In the genomic region with DNA sequence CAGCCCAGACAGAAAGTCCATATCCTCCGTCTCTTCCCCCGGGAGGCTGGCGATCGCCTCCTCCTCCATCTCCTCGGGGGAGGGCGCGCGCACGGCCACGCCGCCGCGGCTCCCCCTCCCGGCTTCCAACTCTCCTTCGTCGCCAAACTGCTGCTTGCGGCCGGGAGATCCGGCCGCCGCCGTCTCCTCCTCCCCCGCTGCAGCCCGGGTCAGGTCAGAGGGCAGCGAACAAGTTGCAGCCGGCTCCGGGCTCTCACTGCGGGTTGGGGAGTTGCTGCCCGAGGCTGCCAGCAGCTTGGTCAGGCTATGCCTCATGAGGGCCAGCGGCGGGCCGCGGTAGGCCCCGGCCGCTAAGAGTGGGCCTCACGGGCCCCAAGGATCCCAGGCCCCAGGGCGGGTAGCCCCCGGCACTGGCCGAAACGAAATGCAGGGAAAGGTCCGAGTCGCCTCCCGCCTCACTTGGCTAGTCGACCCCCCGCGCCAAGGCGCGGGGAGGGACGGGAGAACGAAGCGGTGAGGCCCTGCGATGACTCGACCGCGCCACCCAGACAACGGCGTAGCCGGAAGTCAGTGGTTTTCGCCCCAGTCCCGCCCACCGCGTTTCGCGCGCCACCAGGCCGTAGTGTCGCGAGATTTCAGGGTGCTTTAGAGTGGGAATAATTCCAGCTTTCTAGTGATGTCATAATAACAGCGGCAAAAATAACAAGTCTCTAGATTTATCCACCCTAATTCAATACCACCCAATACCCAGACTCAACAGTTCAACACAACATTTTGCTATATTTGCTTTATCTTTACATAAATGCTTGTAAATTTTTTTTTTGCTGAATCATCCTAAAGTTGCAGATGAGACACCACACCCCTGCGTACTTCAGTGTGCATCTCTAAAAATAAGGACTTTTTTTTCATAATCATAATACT, we compare ENCODE assay signal across 8 cellular contexts. TPM values are rescaled to one million over a fixed set of nuclear protein-coding genes. Genes with fewer than 3 reads are reported as not detected.
DNase-seq lines count a peak whose midpoint lies in the region; ATAC-seq, FAIRE-seq and TF ChIP-seq lines count a peak whose summit lies in the region.

A gene with protein sequence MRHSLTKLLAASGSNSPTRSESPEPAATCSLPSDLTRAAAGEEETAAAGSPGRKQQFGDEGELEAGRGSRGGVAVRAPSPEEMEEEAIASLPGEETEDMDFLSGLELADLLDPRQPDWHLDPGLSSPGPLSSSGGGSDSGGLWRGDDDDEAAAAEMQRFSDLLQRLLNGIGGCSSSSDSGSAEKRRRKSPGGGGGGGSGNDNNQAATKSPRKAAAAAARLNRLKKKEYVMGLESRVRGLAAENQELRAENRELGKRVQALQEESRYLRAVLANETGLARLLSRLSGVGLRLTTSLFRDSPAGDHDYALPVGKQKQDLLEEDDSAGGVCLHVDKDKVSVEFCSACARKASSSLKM (minus strand): TSS at position 569 of the 921 bp plus-strand sequence. CDS start 254 bp downstream, at position 315.

- H3K14ac ChIP-seq in H1 (ENCODE audit: insufficient read length) (no peak within 1 kb of the TSS), mesenchymal stem cell (ENCODE audit: low read length in 2 of 2) (peak within 1 kb of the TSS; percentile 93 to 99)

- H3K79me2 ChIP-seq in H1 (ENCODE audit: control insufficient read depth in 1 of 2, insufficient read depth in 2 of 2, low read length in 2 of 2): peaks cover 21 to 50% of the 10 kb centered on the region in 2 experiments

- H2BK15ac ChIP-seq in H1 (ENCODE audit: low read length) (no peak within 1 kb of the TSS), mesenchymal stem cell (ENCODE audit: low read depth, poor library complexity, severe bottlenecking) (peak within 1 kb of the TSS; percentile 52)

- TF ChIP-seq CTCF in H1 (IDR thresholded peaks at IDR 0.05; ENCODE audit: control extremely low read depth in 1 of 3, insufficient read depth in 1 of 3, low read depth in 1 of 3, low read length in 3 of 3): no peak

- peak within 1 kb of the TSS; percentile 95; the same call in 1 of the 2 replicates for H2AFZ ChIP-seq in H1 (ENCODE audit: low read length)
- H2AFZ ChIP-seq in mesenchymal stem cell (ENCODE audit: low read depth, low read length): peak within 1 kb of the TSS; percentile 88

- H2BK120ac ChIP-seq in H1 (replicated peaks; ENCODE audit: low read depth, low read length) (no peak within 1 kb of the TSS), mesenchymal stem cell (ENCODE audit: low read depth, low read length) (peak within 1 kb of the TSS; percentile 89)

- POLR2A ChIA-PET in H1 (lab: Charles Lee; ENCODE audit: partially characterized antibody): interaction anchor here (0.8 to 9.9 kb wide), 19 partner anchors 8 to 630 kb away, joined by 3 to 105 read pairs (median 4); a partner anchor contains a TSS

- peaks cover 3% of the 10 kb centered on the region; the same call in 1 of the 2 replicates for H3K23me2 ChIP-seq in H1 (ENCODE audit: low read depth, low read length)

- peak; percentile 96 for DNase-seq in COLO829 (ENCODE audit: low spot score)
- DNase-seq in HTR-8/SVneo (ENCODE audit: insufficient read length, low spot score): peak; percentile 96
- DNase-seq in NOMO-1 treated with dmso at 0.1 percent for 144 hours (lab: John Stamatoyannopoulos, UW; ENCODE audit: unreplicated experiment): peak; percentile 93
- DNase-seq in activated CD8-positive, alpha-beta memory T cell treated with anti-CD3 and anti-CD28 coated beads for 48 hours (ENCODE audit: low read depth in 2 of 3, low spot score in 2 of 3): peak; percentile 85 to 97 (median 89)
- peak; percentile 69 to 95 for DNase-seq in H1 (ENCODE audit: low read depth in 1 of 2, low spot score in 2 of 2)
- peak; percentile 95 for DNase-seq in mesenchymal stem cell
- DNase-seq in stimulated activated CD8-positive, alpha-beta memory T cell treated with anti-CD3 and anti-CD28 coated beads, Interleukin-12 subunit alpha, Interleukin-12 subunit beta, amount 100 ng/mL, for 4 hours (ENCODE audit: low read depth): peak; percentile 90

- peak within 1 kb of the TSS; percentile 95 to 97 (median 96) for H3K9ac ChIP-seq in H1 (replicated peaks in 1 of 4; ENCODE audit: extremely low read depth in 1 of 4, low read depth in 3 of 4, low read length in 3 of 4)
- peak within 1 kb of the TSS; percentile 99 for H3K9ac ChIP-seq in mesenchymal stem cell (ENCODE audit: low read length)

- H2AK5ac ChIP-seq in H1 (ENCODE audit: low read depth, low read length): no peak within 1 kb of the TSS
- peak within 1 kb of the TSS; percentile 61 for H2AK5ac ChIP-seq in mesenchymal stem cell (ENCODE audit: low read length, severe bottlenecking)

- no peak within 1 kb of the TSS for H2BK20ac ChIP-seq in H1 (ENCODE audit: low read length)

- H3K18ac ChIP-seq in H1 (ENCODE audit: extremely low read depth, low read length) (peak within 1 kb of the TSS; percentile 89), mesenchymal stem cell (ENCODE audit: low read depth in 1 of 2, low read length in 2 of 2) (peak within 1 kb of the TSS; percentile 50 to 67)

- H3K79me1 ChIP-seq in H1 (ENCODE audit: low read depth, low read length): no peaks in the 10 kb centered on the region
- no peaks in the 10 kb centered on the region for H3K79me1 ChIP-seq in mesenchymal stem cell (replicated peaks; ENCODE audit: low read length, poor library complexity, severe bottlenecking)

- H4K20me1 ChIP-seq in H1 (replicated peaks in 1 of 2; ENCODE audit: control insufficient read depth in 1 of 2, insufficient read depth in 2 of 2, low read length in 2 of 2): peaks cover 15 to 20% of the 10 kb centered on the region in 2 experiments

- FAIRE-seq in HTR-8/SVneo (lab: Jason Lieb, UNC) (peak; percentile 95), H1 (lab: Jason Lieb, UNC) (peak; percentile 7)

- H3K9me3 ChIP-seq in H1 (ENCODE audit: insufficient read depth in 2 of 2, low read depth in 1 of 2, low read length in 1 of 2) (no peaks in the 10 kb centered on the region), mesenchymal stem cell (ENCODE audit: control insufficient read depth, low read length) (no peaks in the 10 kb centered on the region)

- H3K56ac ChIP-seq in H1 (replicated peaks; ENCODE audit: insufficient read length, low read depth, low read length): peak within 1 kb of the TSS; percentile 87

- H3K23ac ChIP-seq in H1 (ENCODE audit: insufficient read length) (no peak within 1 kb of the TSS), mesenchymal stem cell (ENCODE audit: low read length in 2 of 2) (peak within 1 kb of the TSS; percentile 95 to 99)

- H3K4ac ChIP-seq in H1 (replicated peaks; ENCODE audit: insufficient read length, low read depth, low read length) (no peak within 1 kb of the TSS), mesenchymal stem cell (ENCODE audit: low read depth in 1 of 2, low read length in 2 of 2) (peak within 1 kb of the TSS; percentile 45 to 91)

- H3K4me2 ChIP-seq in H1 (ENCODE audit: insufficient read depth in 1 of 2, low read depth in 2 of 2, low read length in 2 of 2) (peak within 1 kb of the TSS; percentile 74 to 97), mesenchymal stem cell (ENCODE audit: low read length, poor library complexity, severe bottlenecking) (peak within 1 kb of the TSS; percentile 45)

- H2BK12ac ChIP-seq in H1 (ENCODE audit: low read depth, low read length) (no peak within 1 kb of the TSS), mesenchymal stem cell (ENCODE audit: low read length in 2 of 2) (no peak within 1 kb of the TSS)

- H3K4me3 ChIP-seq in H1 (ENCODE audit: extremely low read depth in 1 of 4, insufficient read depth in 2 of 4, low read depth in 3 of 4, low read length in 4 of 4): peak within 1 kb of the TSS; percentile 81 to 98 (median 92)
- H3K4me3 ChIP-seq in mesenchymal stem cell (ENCODE audit: insufficient read depth in 1 of 2, low read depth in 1 of 2, low read length in 2 of 2): peak within 1 kb of the TSS; percentile 92 to 96

- CTCF ChIA-PET in H1 (lab: Charles Lee; ENCODE audit: partially characterized antibody): interaction anchor here (0.6 to 3.2 kb wide), 3 partner anchors 15 to 190 kb away, joined by 3 to 6 read pairs (median 4); a partner anchor contains a TSS

- H3K27me3 ChIP-seq in H1 (replicated peaks in 1 of 4; ENCODE audit: control insufficient read depth in 3 of 4, extremely low read depth in 1 of 4, insufficient read depth in 3 of 4, low read length in 3 of 4) (no peaks in the 10 kb centered on the region), mesenchymal stem cell (ENCODE audit: control insufficient read depth in 1 of 2, insufficient read depth in 1 of 2, low read length in 2 of 2) (no peaks in the 10 kb centered on the region)

- H3K36me3 ChIP-seq in H1 (ENCODE audit: control insufficient read depth in 2 of 4, insufficient read depth in 4 of 4, low read length in 3 of 4): peaks cover 0 to 28% (median 7%) of the 10 kb centered on the region in 4 experiments; a peak in 4 of 8 replicates
- H3K36me3 ChIP-seq in mesenchymal stem cell (ENCODE audit: control insufficient read depth in 1 of 2, insufficient read depth in 2 of 2, low read depth in 1 of 2, low read length in 2 of 2): peaks cover 0 to 28% of the 10 kb centered on the region in 2 experiments

- peak; percentile 82 to 97 for TF ChIP-seq POLR2A in H1 (IDR thresholded peaks at IDR 0.05; ENCODE audit: control extremely low read depth in 1 of 2, low read depth in 2 of 2, low read length in 2 of 2)

- H3K4me1 ChIP-seq in H1 (replicated peaks in 1 of 4; ENCODE audit: control insufficient read depth in 3 of 4, insufficient read depth in 4 of 4, low read length in 3 of 4) (peaks cover 0 to 3% (median 0%) of the 10 kb centered on the region in 4 experiments; a peak in 3 of 7 replicates), mesenchymal stem cell (ENCODE audit: control insufficient read depth, insufficient read depth, low read depth, low read length) (no peaks in the 10 kb centered on the region)

- peak within 1 kb of the TSS; percentile 90 for H3K27ac ChIP-seq in H1 (ENCODE audit: low read depth, low read length)
- peak within 1 kb of the TSS; percentile 96 for H3K27ac ChIP-seq in mesenchymal stem cell (ENCODE audit: low read length, poor library complexity, severe bottlenecking)

- H2BK5ac ChIP-seq in H1 (ENCODE audit: low read depth, low read length) (peak within 1 kb of the TSS; percentile 78), mesenchymal stem cell (ENCODE audit: low read depth, low read length, poor library complexity, severe bottlenecking) (peak within 1 kb of the TSS; percentile 84)

- ATAC-seq in GM21367 (IDR thresholded peaks at IDR 0.05; ENCODE audit: unreplicated experiment): peak; percentile 93

- TF ChIP-seq EP300 in H1 (IDR thresholded peaks at IDR 0.05; ENCODE audit: borderline replicate concordance in 1 of 2, low read depth in 2 of 2, low read length in 2 of 2): no peak

- no peak within 1 kb of the TSS for H4K91ac ChIP-seq in H1 (replicated peaks; ENCODE audit: insufficient read length, low read length)
- H4K91ac ChIP-seq in mesenchymal stem cell (ENCODE audit: low read length): peak within 1 kb of the TSS; percentile 93

- 3% methylated on average over 52 of the region's 70 CpGs; no CpG with 5 or more reads in 1 of the 2 experiments for WGBS in H1 (ENCODE audit: extremely low coverage in 1 of 2, insufficient coverage in 1 of 2, insufficient read length in 1 of 2, insufficient replicate concordance in 2 of 2, low coverage in 1 of 2, low lambda C conversion rate in 2 of 2, missing lambda C conversion rate in 1 of 2), 2 experiments
- 2% methylated on average over 51 of the region's 70 CpGs for WGBS in mesenchymal stem cell

- TF ChIP-seq RAD21 in H1 (IDR thresholded peaks at IDR 0.05 in 1 of 2, conservative IDR thresholded peaks at IDR 0.05 in 1 of 2; ENCODE audit: low read depth in 2 of 2, low read length in 2 of 2): no peak

- peak within 1 kb of the TSS; percentile 99 for H4K8ac ChIP-seq in H1 (ENCODE audit: extremely low read depth, insufficient read depth, low read length)
- H4K8ac ChIP-seq in mesenchymal stem cell (ENCODE audit: low read length): peak within 1 kb of the TSS; percentile 96

- H4K5ac ChIP-seq in H1 (ENCODE audit: insufficient read length, low read depth, low read length): peak within 1 kb of the TSS; percentile 92

RNA-seq across cellular contexts. Expression of the gene that starts here (rescaled TPM):
- total RNA-seq in H1 (2021; fragmentation: NEBNext Ultra II Directional; extraction: Animal tissue kit (Norgen Biotek cat#: 25700)): 44.2 and 44.9 TPM in 2 replicates
- polyA plus RNA-seq in H1 (2011; rRNA removed): 15.4 and 26.5 TPM in 2 replicates
- polyA plus RNA-seq in H1 (2011; cell fraction: cytosol; rRNA removed): 39.2 TPM
- polyA plus RNA-seq in H1 (2011; cell fraction: nucleus; rRNA removed): 66.3 TPM
- polyA plus RNA-seq in H1 (2012, experiment 1 of 2): 30.5 to 34.8 TPM (median 32.2 TPM) in 4 replicates
- 8.5 TPM for polyA plus RNA-seq in H1 (2012, experiment 2 of 2)
- polyA plus RNA-seq in H1 (2013, experiment 1 of 2): 36.2 TPM
- polyA plus RNA-seq in H1 (2013, experiment 2 of 2): 30.6 TPM
- 27.5 and 30.2 TPM in 2 replicates for polyA minus RNA-seq in H1 (2011; rRNA and poly(A)+ RNA removed)
- polyA minus RNA-seq in H1 (2011; cell fraction: cytosol; rRNA and poly(A)+ RNA removed): 27.7 TPM
- polyA minus RNA-seq in H1 (2011; cell fraction: nucleus; rRNA and poly(A)+ RNA removed): 64.7 TPM
- polyA plus RNA-seq in mesenchymal stem cell (2013, experiment 1 of 2): 13.1 TPM
- polyA plus RNA-seq in mesenchymal stem cell (2013, experiment 2 of 2): 13.7 TPM

Comparison
In these comparisons a context has a peak if more than half of its experiments do, and no peak if none do; other contexts are left out.
1. Peak in every context shown above with its lines: DNase-seq, ATAC-seq, H3K4me3 ChIP-seq and H3K27ac ChIP-seq.